In genomic region chr1:77279929-77280328, GRCh38 we compare ENCODE assay signal across 18 cellular contexts. TPM values are rescaled to one million over a fixed set of nuclear protein-coding genes. Genes with fewer than 3 reads are reported as not detected.
DNase-seq lines count a peak whose midpoint lies in the region; ATAC-seq, FAIRE-seq and TF ChIP-seq lines count a peak whose summit lies in the region.
"Had no signal": no experiment of that assay in that cellular context is flagged by ENCODE, and none has a peak within 500 bp of the region (broad histone marks: within the 10 kb centered on the region; RNA-seq: fewer than 3 reads in every experiment).

No MANE protein-coding gene starts in this region.

- WGBS in HepG2 (ENCODE audit: low lambda C conversion rate), result 6% methylated on average over 2 of the region's 2 CpGs

- no peak for TF ChIP-seq POLR2A in HepG2 (IDR thresholded peaks at IDR 0.05; ENCODE audit: insufficient read depth in 1 of 2, low read depth in 2 of 2, low read length in 2 of 2)

- no peak overlapping the region for H3K27ac Mint-ChIP-seq in activated CD4-positive, alpha-beta T cell treated with anti-CD3 and anti-CD28 coated beads, Interleukin-2, amount 10 ng/mL, durations not matched to agents 24 days and 14 days
- H3K27ac Mint-ChIP-seq in naive thymus-derived CD8-positive, alpha-beta T cell, result peak overlapping the region in 9 of 10 donors; percentile 0 to 79 (median 35)

- H4K20me1 ChIP-seq in Loucy (ENCODE audit: insufficient read depth, low read length, poor library complexity, severe bottlenecking) (no peaks in the 10 kb centered on the region), HepG2 (ENCODE audit: insufficient read depth, low read length) (no peaks in the 10 kb centered on the region)

- TF ChIP-seq EP300 in HepG2 (IDR thresholded peaks at IDR 0.05; ENCODE audit: low read depth in 2 of 2, low read length in 2 of 2) (no peak), HepG2 (CRISPR knock-in tag; IDR thresholded peaks at IDR 0.05; ENCODE audit: borderline replicate concordance) (no peak)

- H3K9me3 ChIP-seq in Loucy (ENCODE audit: insufficient read depth, low read depth, low read length), result no peaks in the 10 kb centered on the region
- no peaks in the 10 kb centered on the region for H3K9me3 ChIP-seq in HepG2 (ENCODE audit: low read length)
- H3K9me3 ChIP-seq: ascending aorta, BE2C, testis had no signal

- TF ChIP-seq CTCF in Loucy (conservative IDR thresholded peaks at IDR 0.05; ENCODE audit: low read length), result no peak
- no peak for TF ChIP-seq CTCF in HepG2 (CRISPR knock-in tag; IDR thresholded peaks at IDR 0.05)

- no peak overlapping the region for H3K4me3 Mint-ChIP-seq in activated CD4-positive, alpha-beta T cell treated with anti-CD3 and anti-CD28 coated beads, Interleukin-2, amount 10 ng/mL, durations not matched to agents 24 days and 14 days
- peak overlapping the region; percentile 25 to 87 (median 66) for H3K4me3 Mint-ChIP-seq in naive thymus-derived CD8-positive, alpha-beta T cell

- ATAC-seq in naive thymus-derived CD8-positive, alpha-beta T cell, result peak in 1 of 2 donors; percentile 34
- no peak for ATAC-seq in HepG2
- ATAC-seq in HG03095 (IDR thresholded peaks at IDR 0.05; ENCODE audit: unreplicated experiment), result no peak
- ATAC-seq: sciatic nerve had no signal

- in situ Hi-C loops in HepG2 (cut with HindIII; ENCODE audit: extremely low pct_ligation_motif_present, low pct_unique_long_range_greater_than_20kb), result no loop called here

- H3K9ac ChIP-seq in Loucy (ENCODE audit: low read depth, low read length, poor library complexity, severe bottlenecking) (no peak overlapping the region), HepG2 (ENCODE audit: insufficient read depth, low read depth, low read length) (no peak overlapping the region)
- H3K9ac ChIP-seq: parathyroid adenoma had no signal

- H2AFZ ChIP-seq in Loucy (ENCODE audit: low read length), result 0 out of 2 replicates have a peak overlapping the region, but pooled peaks have one; percentile 52
- no peak overlapping the region for H2AFZ ChIP-seq in HepG2 (ENCODE audit: low read length)
- H2AFZ ChIP-seq: parathyroid adenoma had no signal

- H3F3A ChIP-seq in Loucy (ENCODE audit: low read depth), result no peaks in the 10 kb centered on the region

- no peaks in the 10 kb centered on the region for H3K79me2 ChIP-seq in Loucy (ENCODE audit: insufficient read depth, low read length)
- no peaks in the 10 kb centered on the region for H3K79me2 ChIP-seq in HepG2 (ENCODE audit: insufficient read depth, low read length)
- H3K79me2 ChIP-seq: parathyroid adenoma had no signal

- peak; percentile 50 for DNase-seq in activated CD4-positive, alpha-beta T cell treated with anti-CD3 and anti-CD28 coated beads, Interleukin-2, amount 10 ng/mL, durations not matched to agents 24 days and 14 days
- no peak for DNase-seq in activated CD4-positive, alpha-beta T cell treated with anti-CD3 and anti-CD28 coated beads, Interleukin-2, amount 50 U/mL, for 4 hours
- DNase-seq in SKM-1 (lab: John Stamatoyannopoulos, UW; ENCODE audit: unreplicated experiment) (peak; percentile 39), NCI-H1092 (lab: John Stamatoyannopoulos, UW) (no peak), HepG2 (ENCODE audit: low spot score) (no peak)
- peak in 2 of 10 donors; percentile 34 for DNase-seq in naive thymus-derived CD8-positive, alpha-beta T cell
- DNase-seq: activated effector memory CD4-positive, alpha-beta T cell treated with anti-CD3 and anti-CD28 coated beads, Interleukin-2, amount 50 U/mL, for 16 hours; BE2C; central memory CD4-positive, alpha-beta T cell; foreskin fibroblast; NCI-H2029; testis had no signal

- H3K4me3 ChIP-seq in Loucy (ENCODE audit: low read length, poor library complexity, severe bottlenecking) (peak overlapping the region; percentile 20), HepG2 (replicated peaks in 1 of 3; ENCODE audit: insufficient read depth in 1 of 3, low read depth in 2 of 3, low read length in 3 of 3) (no peak overlapping the region)
- H3K4me3 ChIP-seq: ascending aorta, testis had no signal

- intact Hi-C loops in activated CD4-positive, alpha-beta T cell treated with anti-CD3 and anti-CD28 coated beads, Interleukin-2, amount 10 ng/mL, durations not matched to agents 24 days and 14 days (cut with micrococcal nuclease), result no loop called here
- intact Hi-C loops in HepG2 (cut with micrococcal nuclease; ENCODE audit: unreplicated experiment), result no loop called here

- FAIRE-seq in HepG2 (lab: Jason Lieb, UNC), result no peak
- FAIRE-seq: G401.6 had no signal

- H3K27me3 Mint-ChIP-seq in activated CD4-positive, alpha-beta T cell treated with anti-CD3 and anti-CD28 coated beads, Interleukin-2, amount 10 ng/mL, durations not matched to agents 24 days and 14 days, result peaks cover 30% of the 10 kb centered on the region
- peaks cover 0 to 19% (median 0%) of the 10 kb centered on the region in 5 donors for H3K27me3 Mint-ChIP-seq in naive thymus-derived CD8-positive, alpha-beta T cell

- no TSS peak for BruUV-seq in HepG2 (replicated peaks; lab: Mats Ljungman, UMichigan)

- CTCF ChIA-PET in HepG2 (lab: Yijun Ruan, JAX; ENCODE audit: low intra/inter-chr PET ratio, low total read pairs), result no interaction called here

- H3K9me2 ChIP-seq in Loucy (replicated peaks; ENCODE audit: low read depth, low read length), result no peaks in the 10 kb centered on the region

- H3K27me3 ChIP-seq in Loucy (ENCODE audit: insufficient read depth, low read length, poor library complexity, severe bottlenecking), result no peaks in the 10 kb centered on the region
- H3K27me3 ChIP-seq in HepG2 (ENCODE audit: control insufficient read depth in 1 of 2, insufficient read depth in 2 of 2, low read length in 2 of 2), result peaks cover 7 to 50% of the 10 kb centered on the region in 2 experiments; a peak in 4 of 5 replicates
- H3K27me3 ChIP-seq: ascending aorta, BE2C, testis had no signal

- no peak overlapping the region for H3K27ac ChIP-seq in HepG2 (ENCODE audit: extremely low read length, insufficient read depth, low read length)
- H3K27ac ChIP-seq: ascending aorta, parathyroid adenoma, testis had no signal

- TF ChIP-seq RAD21 in HepG2 (CRISPR knock-in tag; IDR thresholded peaks at IDR 0.05), result no peak

- H3K9me3 Mint-ChIP-seq in activated CD4-positive, alpha-beta T cell treated with anti-CD3 and anti-CD28 coated beads, Interleukin-2, amount 10 ng/mL, durations not matched to agents 24 days and 14 days, result no peaks in the 10 kb centered on the region
- no peaks in the 10 kb centered on the region for H3K9me3 Mint-ChIP-seq in naive thymus-derived CD8-positive, alpha-beta T cell

- H3K4me2 ChIP-seq in Loucy (ENCODE audit: low read depth, low read length, poor library complexity, severe bottlenecking), result peak overlapping the region; percentile 54
- no peak overlapping the region for H3K4me2 ChIP-seq in HepG2 (ENCODE audit: low read depth, low read length)

- H3K36me3 Mint-ChIP-seq in activated CD4-positive, alpha-beta T cell treated with anti-CD3 and anti-CD28 coated beads, Interleukin-2, amount 10 ng/mL, durations not matched to agents 24 days and 14 days (ENCODE audit: low read depth), result no peaks in the 10 kb centered on the region
- H3K36me3 Mint-ChIP-seq in naive thymus-derived CD8-positive, alpha-beta T cell, result peaks cover 0 to under 1% (median 0%) of the 10 kb centered on the region in 3 donors

- H3K36me3 ChIP-seq in Loucy (ENCODE audit: insufficient read depth, low read length) (no peaks in the 10 kb centered on the region), HepG2 (replicated peaks in 1 of 2; ENCODE audit: control insufficient read depth in 1 of 2, insufficient read depth in 2 of 2, low read length in 2 of 2) (no peaks in the 10 kb centered on the region)
- H3K36me3 ChIP-seq: ascending aorta, BE2C had no signal

- POLR2A ChIA-PET in naive thymus-derived CD8-positive, alpha-beta T cell (lab: Charles Lee), result interaction anchor here (0.5 to 2.7 kb wide), 6 partner anchors 15 to 61 kb away, joined by 3 to 29 read pairs (median 6); partner anchors contain the start of gene PIGK
- POLR2A ChIA-PET in HepG2 (lab: Yijun Ruan, JAX), result no interaction called here

- H3K4me1 Mint-ChIP-seq in activated CD4-positive, alpha-beta T cell treated with anti-CD3 and anti-CD28 coated beads, Interleukin-2, amount 10 ng/mL, durations not matched to agents 24 days and 14 days, result peaks cover 20% of the 10 kb centered on the region
- H3K4me1 Mint-ChIP-seq in naive thymus-derived CD8-positive, alpha-beta T cell, result peaks cover 26 to 55% (median 46%) of the 10 kb centered on the region in 4 donors

- peaks cover 9% of the 10 kb centered on the region for H3K4me1 ChIP-seq in Loucy (ENCODE audit: insufficient read depth, low read length, poor library complexity, severe bottlenecking)
- H3K4me1 ChIP-seq in HepG2 (ENCODE audit: insufficient read depth, low read length), result peaks cover 8% of the 10 kb centered on the region
- H3K4me1 ChIP-seq: BE2C, parathyroid adenoma had no signal

RNA-seq across cellular contexts. Expression of gene AK5, which starts 1.9 kb away (rescaled TPM):
- total RNA-seq in activated CD4-positive, alpha-beta T cell treated with anti-CD3 and anti-CD28 coated beads, Interleukin-2, amount 10 ng/mL, durations not matched to agents 24 days and 14 days, result 0.05 and 0.17 TPM in 2 replicates
- total RNA-seq in naive thymus-derived CD8-positive, alpha-beta T cell, result 10 to 100 TPM; 35.9 to 41.5 TPM
- 10 to 100 TPM; 42.9 to 58.9 (median 45.0) TPM for polyA plus RNA-seq in naive thymus-derived CD8-positive, alpha-beta T cell
- not detected in 2 replicates for total RNA-seq in HepG2 (2016; rRNA removed; fragmentation: Illumina TruSeq; extraction: Trizol)
- total RNA-seq in HepG2 (2016; cell fraction: cytosol; rRNA removed; fragmentation: Illumina TruSeq; extraction: Trizol; ENCODE audit: low read depth), result not detected in 2 replicates
- total RNA-seq in HepG2 (2016; cell fraction: insoluble cytoplasmic fraction; rRNA removed; fragmentation: Illumina TruSeq; extraction: Trizol), result not detected in 2 replicates
- total RNA-seq in HepG2 (2016; cell fraction: membrane; rRNA removed; fragmentation: Illumina TruSeq; extraction: Trizol), result not detected in 2 replicates
- not detected in 2 replicates for total RNA-seq in HepG2 (2016; cell fraction: nucleus; rRNA removed; fragmentation: Illumina TruSeq; extraction: Trizol)
- polyA plus RNA-seq in HepG2 (2011; rRNA removed), result not detected in 2 replicates
- not detected in 2 replicates for polyA plus RNA-seq in HepG2 (2011; cell fraction: cytosol; rRNA removed)
- not detected in 2 replicates for polyA plus RNA-seq in HepG2 (2011; cell fraction: nucleus; rRNA removed)
- polyA plus RNA-seq in HepG2 (2012), result not detected in 2 replicates
- not detected in 2 replicates for polyA plus RNA-seq in HepG2 (2016; cell fraction: cytosol; fragmentation: Illumina TruSeq; extraction: Trizol; ENCODE audit: low read depth)
- not detected in 2 replicates for polyA plus RNA-seq in HepG2 (2016; cell fraction: insoluble cytoplasmic fraction; fragmentation: Illumina TruSeq; extraction: Trizol; ENCODE audit: low read depth)
- not detected in 2 replicates for polyA plus RNA-seq in HepG2 (2016; cell fraction: membrane; fragmentation: Illumina TruSeq; extraction: Trizol; ENCODE audit: low read depth)
- polyA plus RNA-seq in HepG2 (2016; cell fraction: nucleus; fragmentation: Illumina TruSeq; extraction: Trizol; ENCODE audit: insufficient read depth, low read depth), result not detected in 2 replicates
- polyA minus RNA-seq in HepG2 (2011; rRNA and poly(A)+ RNA removed; ENCODE audit: low replicate concordance), result not detected in 2 replicates
- polyA minus RNA-seq in HepG2 (2011; cell fraction: cytosol; rRNA and poly(A)+ RNA removed), result not detected in 2 replicates
- not detected in 2 replicates for polyA minus RNA-seq in HepG2 (2011; cell fraction: nucleus; rRNA and poly(A)+ RNA removed)
- total RNA-seq: ascending aorta had no signal

Comparison
In these comparisons a context has a peak if more than half of its experiments do, and no peak if none do; other contexts are left out.
1. DNase-seq: peak in activated CD4-positive, alpha-beta T cell treated with anti-CD3 and anti-CD28 coated beads, Interleukin-2, amount 10 ng/mL, durations not matched to agents 24 days and 14 days (single experiment) and SKM-1 (single experiment); none in activated CD4-positive, alpha-beta T cell treated with anti-CD3 and anti-CD28 coated beads, Interleukin-2, amount 50 U/mL, for 4 hours (0 of 2), NCI-H1092 (single experiment) and HepG2 (single experiment).
2. RNA of gene AK5, which starts 1.9 kb away (total RNA-seq): 35.9 to 41.5 TPM in naive thymus-derived CD8-positive, alpha-beta T cell; not detected in HepG2 and 0.05 to 0.17 TPM in activated CD4-positive, alpha-beta T cell treated with anti-CD3 and anti-CD28 coated beads, Interleukin-2, amount 10 ng/mL, durations not matched to agents 24 days and 14 days; every median in the first group is over 10 times any median in the second.